ENCODE assay signal across 15 cellular contexts in the genomic region with DNA sequence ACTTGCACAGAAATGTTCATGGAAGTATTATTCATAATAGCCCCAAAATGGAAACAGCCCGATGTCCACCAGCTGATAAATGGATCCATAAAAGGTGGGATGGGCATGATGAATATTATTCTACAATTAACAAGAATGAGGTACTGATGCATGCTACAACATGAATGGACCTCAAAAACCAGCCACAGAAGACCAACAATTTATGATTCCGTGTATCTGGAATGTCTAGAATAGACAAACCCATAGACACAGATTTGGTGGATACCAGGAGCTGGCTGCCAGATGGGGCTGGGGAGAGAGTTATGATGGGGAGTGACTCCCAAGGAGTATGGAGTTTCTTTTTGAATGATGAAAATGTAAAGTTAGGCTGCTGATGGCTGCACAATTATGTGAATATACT. TPM values are rescaled to one million over a fixed set of nuclear protein-coding genes. Genes with fewer than 3 reads are reported as not detected.
A peak's percentile ranks its signal among the peaks of the same experiment; 100 is the strongest.
DNase-seq lines count a peak whose midpoint lies in the region; ATAC-seq and TF ChIP-seq lines count a peak whose summit lies in the region.
"Had no signal": no experiment of that assay in that cellular context is flagged by ENCODE, and none has a peak within 500 bp of the region (broad histone marks: within the 10 kb centered on the region; RNA-seq: fewer than 3 reads in every experiment).

No MANE protein-coding gene starts in this region.

- no peaks in the 10 kb centered on the region for H3K9me3 ChIP-seq in Caco-2
- no peaks in the 10 kb centered on the region for H3K9me3 ChIP-seq in MG63
- no peaks in the 10 kb centered on the region for H3K9me3 ChIP-seq in fibroblast of lung (ENCODE audit: control insufficient read depth, insufficient read depth, low read depth, low read length)
- no peaks in the 10 kb centered on the region for H3K9me3 ChIP-seq in psoas muscle
- H3K9me3 ChIP-seq in endodermal cell (ENCODE audit: control insufficient read depth, low read length), result peaks cover 13% of the 10 kb centered on the region
- H3K9me3 ChIP-seq: ovary, tibial nerve had no signal

- H3K4me2 ChIP-seq in fibroblast of lung (ENCODE audit: extremely low read depth, insufficient read depth, low read length), result no peak overlapping the region

- intact Hi-C loops in Caco-2 (cut with micrococcal nuclease; ENCODE audit: unreplicated experiment) (no loop called here), psoas muscle (cut with DNase I) (loop anchor here in 1 of 2 donors (5.0 kb wide), 1 partner anchor 203 kb away; no protein-coding TSS in a partner anchor)

- H3K79me2 ChIP-seq in fibroblast of lung (ENCODE audit: control insufficient read depth, insufficient read depth, low read length), result no peaks in the 10 kb centered on the region

- H3K4me3 ChIP-seq in Caco-2 (ENCODE audit: low read depth, low read length) (no peak overlapping the region), MG63 (no peak overlapping the region), fibroblast of lung (replicated peaks in 1 of 4; ENCODE audit: control extremely low read depth in 1 of 4, insufficient read depth in 1 of 4, low read depth in 3 of 4, low read length in 4 of 4) (no peak overlapping the region), psoas muscle (no peak overlapping the region), endodermal cell (ENCODE audit: low read length) (no peak overlapping the region)
- H3K4me3 ChIP-seq: cardiac muscle cell, ovary, tibial nerve had no signal

- TF ChIP-seq CTCF in Caco-2 (IDR thresholded peaks at IDR 0.05; ENCODE audit: insufficient read depth in 1 of 2, low read depth in 1 of 2, low read length in 1 of 2, severe bottlenecking in 1 of 2, unreplicated experiment in 1 of 2) (no peak), fibroblast of lung (conservative IDR thresholded peaks at IDR 0.05 in 1 of 2, IDR thresholded peaks at IDR 0.05 in 1 of 2; ENCODE audit: low read depth in 1 of 2, low read length in 2 of 2) (no peak), psoas muscle (IDR thresholded peaks at IDR 0.05) (no peak), endodermal cell (conservative IDR thresholded peaks at IDR 0.05) (no peak)

- H3K4me1 Mint-ChIP-seq in Caco-2 (ENCODE audit: low read depth, unreplicated experiment) (peaks cover 47% of the 10 kb centered on the region), endodermal cell (peaks cover 10% of the 10 kb centered on the region)
- H3K4me1 Mint-ChIP-seq in stimulated activated memory B cell treated with anti-CD40 and anti-IgM and Interleukin-4, amounts not matched to agents 10 μg/mL and 1 μg/mL and 100 μg/mL, for 72 hours, result peaks cover 16% of the 10 kb centered on the region

- BruUV-seq in Caco-2 (replicated peaks; lab: Mats Ljungman, UMichigan), result no TSS peak

- H3K9me3 Mint-ChIP-seq in Caco-2 (ENCODE audit: unreplicated experiment), result no peaks in the 10 kb centered on the region
- no peaks in the 10 kb centered on the region for H3K9me3 Mint-ChIP-seq in stimulated activated memory B cell treated with anti-CD40 and anti-IgM and Interleukin-4, amounts not matched to agents 10 μg/mL and 1 μg/mL and 100 μg/mL, for 72 hours
- peaks cover 13% of the 10 kb centered on the region for H3K9me3 Mint-ChIP-seq in endodermal cell
- H3K9me3 Mint-ChIP-seq: CD4-positive, alpha-beta memory T cell had no signal

- H3K4me1 ChIP-seq in Caco-2, result peaks cover 53% of the 10 kb centered on the region
- H3K4me1 ChIP-seq in fibroblast of lung (ENCODE audit: control insufficient read depth, extremely low read depth, insufficient read depth, low read length), result peaks cover 35% of the 10 kb centered on the region
- H3K4me1 ChIP-seq in psoas muscle, result peaks cover 48% of the 10 kb centered on the region
- peaks cover 2% of the 10 kb centered on the region for H3K4me1 ChIP-seq in endodermal cell (ENCODE audit: control insufficient read depth, insufficient read depth, low read length)

- peak overlapping the region; percentile 44 for H3K27ac ChIP-seq in fibroblast of lung (ENCODE audit: insufficient read depth, low read length)
- H3K27ac ChIP-seq in psoas muscle, result peak overlapping the region; percentile 84
- no peak overlapping the region for H3K27ac ChIP-seq in endodermal cell (ENCODE audit: low read depth, low read length)
- H3K27ac ChIP-seq: cardiac muscle cell had no signal

- H3K9ac ChIP-seq in fibroblast of lung (ENCODE audit: insufficient read depth, low read length), result no peak overlapping the region
- no peak overlapping the region for H3K9ac ChIP-seq in endodermal cell (ENCODE audit: extremely low read depth, low read length, poor library complexity, severe bottlenecking)

- DNase-seq in Caco-2 (no peak), MG63 (peak; percentile 60), fibroblast of lung (ENCODE audit: low read depth in 2 of 2) (peak in 1 of 2 donors; percentile 95), psoas muscle (no peak), endodermal cell (no peak), ureter (ENCODE audit: low spot score) (no peak)
- DNase-seq: activated effector memory CD4-positive, alpha-beta T cell treated with anti-CD3 and anti-CD28 coated beads, Interleukin-2, amount 50 U/mL, for 16 hours; CD4-positive, alpha-beta memory T cell; NCI-H2107; NCI-H82 had no signal

- ATAC-seq in psoas muscle, result no peak
- no peak for ATAC-seq in stimulated activated memory B cell treated with anti-CD40 and anti-IgM and Interleukin-4, amounts not matched to agents 10 μg/mL and 1 μg/mL and 100 μg/mL, for 72 hours
- no peak for ATAC-seq in GM21381 (IDR thresholded peaks at IDR 0.05; ENCODE audit: unreplicated experiment)

- no peaks in the 10 kb centered on the region for H4K20me1 ChIP-seq in fibroblast of lung (ENCODE audit: control insufficient read depth, extremely low read depth, insufficient read depth, low read length)

- POLR2A ChIA-PET in Caco-2 (lab: Charles Lee), result no interaction called here

- CTCF ChIA-PET in Caco-2 (lab: Charles Lee), result no interaction called here

- H3K4me3 Mint-ChIP-seq in Caco-2 (ENCODE audit: unreplicated experiment) (no peak overlapping the region), endodermal cell (no peak overlapping the region)
- no peak overlapping the region for H3K4me3 Mint-ChIP-seq in stimulated activated memory B cell treated with anti-CD40 and anti-IgM and Interleukin-4, amounts not matched to agents 10 μg/mL and 1 μg/mL and 100 μg/mL, for 72 hours

- peak overlapping the region; percentile 45 for H3K27ac Mint-ChIP-seq in Caco-2 (ENCODE audit: unreplicated experiment)
- no peak overlapping the region for H3K27ac Mint-ChIP-seq in stimulated activated memory B cell treated with anti-CD40 and anti-IgM and Interleukin-4, amounts not matched to agents 10 μg/mL and 1 μg/mL and 100 μg/mL, for 72 hours
- H3K27ac Mint-ChIP-seq in endodermal cell, result no peak overlapping the region
- H3K27ac Mint-ChIP-seq: CD4-positive, alpha-beta memory T cell had no signal

- WGBS in psoas muscle, 3 donors, result 76 to 95% (median 78%) methylated on average over 2 of the region's 2 CpGs
- 98 to 100% methylated on average over 1 to 2 of the region's 2 CpGs for WGBS in endodermal cell (ENCODE audit: insufficient coverage in 1 of 2, insufficient read length in 1 of 2), 2 experiments

- H3K27me3 ChIP-seq in Caco-2 (replicated peaks; ENCODE audit: control insufficient read depth, insufficient read depth, low read length) (no peaks in the 10 kb centered on the region), MG63 (no peaks in the 10 kb centered on the region), fibroblast of lung (ENCODE audit: control insufficient read depth, insufficient read depth, low read length) (no peaks in the 10 kb centered on the region), psoas muscle (ENCODE audit: insufficient read depth in 3 of 3, low read length in 2 of 3) (no peaks in the 10 kb centered on the region), endodermal cell (ENCODE audit: control insufficient read depth, insufficient read depth, low read length, poor library complexity, severe bottlenecking) (no peaks in the 10 kb centered on the region)
- H3K27me3 ChIP-seq: cardiac muscle cell, ovary, tibial nerve had no signal

- no peak overlapping the region for H2AFZ ChIP-seq in fibroblast of lung (ENCODE audit: low read length)

- H3K27me3 Mint-ChIP-seq in Caco-2 (ENCODE audit: insufficient read depth, unreplicated experiment) (no peaks in the 10 kb centered on the region), endodermal cell (ENCODE audit: insufficient read depth) (peaks cover 2% of the 10 kb centered on the region)
- H3K27me3 Mint-ChIP-seq in stimulated activated memory B cell treated with anti-CD40 and anti-IgM and Interleukin-4, amounts not matched to agents 10 μg/mL and 1 μg/mL and 100 μg/mL, for 72 hours, result no peaks in the 10 kb centered on the region
- H3K27me3 Mint-ChIP-seq: CD4-positive, alpha-beta memory T cell had no signal

- H3K36me3 ChIP-seq in Caco-2 (ENCODE audit: control insufficient read depth, insufficient read depth, low read length) (peaks cover 1% of the 10 kb centered on the region; the same call in 1 of the 2 replicates), MG63 (peaks cover 20% of the 10 kb centered on the region), fibroblast of lung (ENCODE audit: control insufficient read depth, insufficient read depth, low read length) (peaks cover 6% of the 10 kb centered on the region), psoas muscle (ENCODE audit: insufficient read depth in 1 of 2, low read depth in 1 of 2) (peaks cover 3 to 31% of the 10 kb centered on the region in 2 donors), endodermal cell (ENCODE audit: control insufficient read depth, insufficient read depth, low read length) (peaks cover 7% of the 10 kb centered on the region)
- H3K36me3 ChIP-seq: cardiac muscle cell, ovary, tibial nerve had no signal

- H3K36me3 Mint-ChIP-seq in Caco-2 (ENCODE audit: insufficient read depth, unreplicated experiment) (peaks cover 13% of the 10 kb centered on the region), endodermal cell (ENCODE audit: low read depth) (peaks cover 21% of the 10 kb centered on the region)
- H3K36me3 Mint-ChIP-seq in stimulated activated memory B cell treated with anti-CD40 and anti-IgM and Interleukin-4, amounts not matched to agents 10 μg/mL and 1 μg/mL and 100 μg/mL, for 72 hours, result peaks cover 32% of the 10 kb centered on the region

RNA-seq across cellular contexts. Expression of gene NAGLU, which starts 10.8 kb away (rescaled TPM):
- 28.7 and 29.2 TPM in 2 replicates for total RNA-seq in Caco-2 (2022)
- 18.5 and 46.4 TPM in 2 replicates for total RNA-seq in MG63 (2014; rRNA removed; shearing (Covaris generic); ENCODE audit: low replicate concordance)
- total RNA-seq in fibroblast of lung, result 22.3 and 31.9 TPM in 2 replicates
- 18.5 and 19.5 TPM in 2 replicates for polyA plus RNA-seq in fibroblast of lung
- 28.9 and 33.2 TPM in 2 replicates for polyA plus RNA-seq in fibroblast of lung (2012)
- 29.5 and 45.2 TPM in 2 replicates for polyA minus RNA-seq in fibroblast of lung (ENCODE audit: low replicate concordance)
- total RNA-seq in psoas muscle, result 10 to 100 TPM in 3 of 4 donors, 1 to 10 TPM in 1; 9.1 to 17.8 (median 11.7) TPM
- polyA plus RNA-seq in psoas muscle, result 10 to 100 TPM; 16.0 to 18.1 (median 17.5) TPM
- 10 to 100 TPM; 29.1 to 31.5 TPM for total RNA-seq in endodermal cell
- 15.7 TPM for polyA plus RNA-seq in endodermal cell (2013, experiment 1 of 2)
- polyA plus RNA-seq in endodermal cell (2013, experiment 2 of 2), result 13.6 TPM
- 33.1 TPM for total RNA-seq in ureter

RNA-seq across cellular contexts. Expression of gene HSD17B1, which starts 27.5 kb away (rescaled TPM):
- total RNA-seq in Caco-2 (2022) (2.3 and 4.0 TPM in 2 replicates), fibroblast of lung (2.1 and 2.6 TPM in 2 replicates), psoas muscle (1 to 10 TPM in 1 of 4 donors, under 1 TPM in 3; 0.54 to 1.2 (median 0.72) TPM), endodermal cell (1 to 10 TPM; 2.4 to 2.8 TPM), ureter (3.6 TPM)
- total RNA-seq in MG63 (2014; rRNA removed; shearing (Covaris generic); ENCODE audit: low replicate concordance), result 0.59 and 2.8 TPM in 2 replicates
- polyA plus RNA-seq in fibroblast of lung (0.40 and 0.80 TPM in 2 replicates), psoas muscle (1 to 10 TPM; 1.3 to 2.1 (median 1.7) TPM)
- 3.5 and 4.3 TPM in 2 replicates for polyA plus RNA-seq in fibroblast of lung (2012)
- polyA minus RNA-seq in fibroblast of lung (ENCODE audit: low replicate concordance), result 0.39 and 0.44 TPM in 2 replicates
- 2.1 TPM for polyA plus RNA-seq in endodermal cell (2013, experiment 1 of 2)
- polyA plus RNA-seq in endodermal cell (2013, experiment 2 of 2), result 1.2 TPM

RNA-seq across cellular contexts. Expression of gene COASY, which starts 36.7 kb away (rescaled TPM):
- total RNA-seq in Caco-2 (2022) (128 and 138 TPM in 2 replicates), fibroblast of lung (9.8 and 16.5 TPM in 2 replicates), psoas muscle (10 to 100 TPM; 31.6 to 45.4 (median 37.0) TPM), endodermal cell (10 to 100 TPM; 97.7 to 99.4 TPM), ureter (77.0 TPM)
- 7.7 and 12.4 TPM in 2 replicates for total RNA-seq in MG63 (2014; rRNA removed; shearing (Covaris generic); ENCODE audit: low replicate concordance)
- polyA plus RNA-seq in fibroblast of lung (20.3 and 31.6 TPM in 2 replicates), psoas muscle (100 to 1,000 TPM in 1 of 3 donors, 10 to 100 TPM in 2; 41.0 to 141 (median 73.5) TPM)
- polyA plus RNA-seq in fibroblast of lung (2012), result 40.7 and 58.5 TPM in 2 replicates
- polyA minus RNA-seq in fibroblast of lung (ENCODE audit: low replicate concordance), result 56.0 and 196 TPM in 2 replicates
- polyA plus RNA-seq in endodermal cell (2013, experiment 1 of 2), result 75.8 TPM
- 59.8 TPM for polyA plus RNA-seq in endodermal cell (2013, experiment 2 of 2)

RNA-seq across cellular contexts. Expression of gene MLX, which starts 41.7 kb away (rescaled TPM):
- 37.5 and 41.2 TPM in 2 replicates for total RNA-seq in Caco-2 (2022)
- total RNA-seq in MG63 (2014; rRNA removed; shearing (Covaris generic); ENCODE audit: low replicate concordance), result 19.8 and 40.0 TPM in 2 replicates
- total RNA-seq in fibroblast of lung, result 32.6 and 36.2 TPM in 2 replicates
- 49.3 and 56.1 TPM in 2 replicates for polyA plus RNA-seq in fibroblast of lung
- 44.1 and 49.5 TPM in 2 replicates for polyA plus RNA-seq in fibroblast of lung (2012)
- polyA minus RNA-seq in fibroblast of lung (ENCODE audit: low replicate concordance), result 47.2 and 53.9 TPM in 2 replicates
- total RNA-seq in psoas muscle, result 10 to 100 TPM; 45.2 to 67.9 (median 55.2) TPM
- 100 to 1,000 TPM in 1 of 3 donors, 10 to 100 TPM in 2; 71.0 to 108 (median 89.2) TPM for polyA plus RNA-seq in psoas muscle
- 10 to 100 TPM; 37.1 to 38.5 TPM for total RNA-seq in endodermal cell
- polyA plus RNA-seq in endodermal cell (2013, experiment 1 of 2), result 38.7 TPM
- polyA plus RNA-seq in endodermal cell (2013, experiment 2 of 2), result 34.2 TPM
- 53.8 TPM for total RNA-seq in ureter

RNA-seq across cellular contexts. Expression of gene PSMC3IP, which starts 52.3 kb away (rescaled TPM):
- total RNA-seq in Caco-2 (2022) (24.7 and 25.2 TPM in 2 replicates), fibroblast of lung (2.3 and 4.6 TPM in 2 replicates), psoas muscle (1 to 10 TPM in 2 of 4 donors, under 1 TPM in 2; 0.26 to 3.3 (median 1.4) TPM), endodermal cell (10 to 100 TPM; 27.8 to 38.6 TPM), ureter (4.3 TPM)
- 5.6 and 29.6 TPM in 2 replicates for total RNA-seq in MG63 (2014; rRNA removed; shearing (Covaris generic); ENCODE audit: low replicate concordance)
- polyA plus RNA-seq in fibroblast of lung (8.0 and 18.7 TPM in 2 replicates), psoas muscle (10 to 100 TPM in 1 of 3 donors, 1 to 10 TPM in 2; 3.8 to 13.3 (median 5.3) TPM)
- 7.4 and 17.6 TPM in 2 replicates for polyA plus RNA-seq in fibroblast of lung (2012)
- 0.59 and 5.4 TPM in 2 replicates for polyA minus RNA-seq in fibroblast of lung (ENCODE audit: low replicate concordance)
- polyA plus RNA-seq in endodermal cell (2013, experiment 1 of 2), result 29.5 TPM
- 27.7 TPM for polyA plus RNA-seq in endodermal cell (2013, experiment 2 of 2)
